ENCODE assay signal across 9 cellular contexts in genomic region chr14:77123381-77124344, GRCh38. TPM values are rescaled to one million over a fixed set of nuclear protein-coding genes. Genes with fewer than 3 reads are reported as not detected.
DNase-seq lines count a peak whose midpoint lies in the region; ATAC-seq, FAIRE-seq and TF ChIP-seq lines count a peak whose summit lies in the region.
"Had no signal": no experiment of that assay in that cellular context is flagged by ENCODE, and none has a peak within 500 bp of the region (broad histone marks: within the 10 kb centered on the region; RNA-seq: fewer than 3 reads in every experiment).

No MANE protein-coding gene starts in this region.

- H2BK12ac ChIP-seq in neuronal stem cell (ENCODE audit: low read length) = no peak overlapping the region

- no peak overlapping the region for H4K91ac ChIP-seq in neuronal stem cell (ENCODE audit: low read depth, low read length, poor library complexity)

- in situ Hi-C loops in brain microvascular endothelial cell (cut with HindIII; ENCODE audit: low pct_ligation_motif_present, low sequenced_read_pairs) = no loop called here

- H4K8ac ChIP-seq in neuronal stem cell (ENCODE audit: low read depth, low read length) = no peak overlapping the region

- H3K36me3 ChIP-seq in effector memory CD4-positive, alpha-beta T cell (ENCODE audit: control insufficient read depth, insufficient read depth, low read length) = no peaks in the 10 kb centered on the region
- H3K36me3 ChIP-seq in neuronal stem cell (replicated peaks in 1 of 2; ENCODE audit: control insufficient read depth in 2 of 2, insufficient read depth in 2 of 2, low read length in 2 of 2) (no peaks in the 10 kb centered on the region), esophagus muscularis mucosa (peaks cover 0 to 20% (median 7%) of the 10 kb centered on the region in 4 donors), brain microvascular endothelial cell (replicated peaks) (no peaks in the 10 kb centered on the region)

- WGBS in neuronal stem cell (ENCODE audit: extremely low coverage in 2 of 2, insufficient read length in 2 of 2, insufficient replicate concordance in 1 of 2), 2 donors = no CpG with 5 or more reads among the region's 9 CpGs
- WGBS in esophagus muscularis mucosa = 74% methylated on average over 8 of the region's 9 CpGs

- H2BK120ac ChIP-seq in neuronal stem cell (ENCODE audit: low read depth, low read length) = no peak overlapping the region

- FAIRE-seq in GM19239 (lab: Jason Lieb, UNC) = peak; percentile 53
- FAIRE-seq: endometrium had no signal

- no peak for TF ChIP-seq POLR2A in esophagus muscularis mucosa (IDR thresholded peaks at IDR 0.05; ENCODE audit: low read depth)

- intact Hi-C loops in esophagus muscularis mucosa (cut with DNase I) = no loop called here

- no peak overlapping the region for H2BK5ac ChIP-seq in neuronal stem cell (ENCODE audit: low read length)

- H3K4me3 ChIP-seq in effector memory CD4-positive, alpha-beta T cell (ENCODE audit: insufficient read depth, low read depth, low read length, poor library complexity, severe bottlenecking) = peak overlapping the region; percentile 68
- H3K4me3 ChIP-seq in neuronal stem cell (ENCODE audit: low read length in 2 of 2) (no peak overlapping the region), esophagus muscularis mucosa (peak overlapping the region in 1 of 4 donors; percentile 60), brain microvascular endothelial cell (ENCODE audit: low read depth, low read length) (no peak overlapping the region)

- H3K4me1 ChIP-seq in effector memory CD4-positive, alpha-beta T cell (ENCODE audit: control insufficient read depth, insufficient read depth, low read length, poor library complexity, severe bottlenecking) = peaks cover 27% of the 10 kb centered on the region
- H3K4me1 ChIP-seq in neuronal stem cell (ENCODE audit: control insufficient read depth in 2 of 2, insufficient read depth in 1 of 2, low read depth in 1 of 2, low read length in 2 of 2) (peaks cover 4 to 23% of the 10 kb centered on the region in 2 donors), esophagus muscularis mucosa (peaks cover 33 to 56% (median 36%) of the 10 kb centered on the region in 4 donors)

- no peak for DNase-seq in GM19239 (ENCODE audit: insufficient read length, low spot score)
- DNase-seq in NCI-H2227 treated with DMSO at 0.1 percent for 48 hours (lab: John Stamatoyannopoulos, UW) = peak; percentile 45
- DNase-seq in effector memory CD4-positive, alpha-beta T cell = no peak
- no peak for DNase-seq in neuronal stem cell (ENCODE audit: low spot score)
- no peak for DNase-seq in esophagus muscularis mucosa (ENCODE audit: extremely low spot score)
- DNase-seq in HCEC 1CT = no peak
- no peak for DNase-seq in brain microvascular endothelial cell

- no peak overlapping the region for H3K18ac ChIP-seq in neuronal stem cell (ENCODE audit: low read length)

- H2AFZ ChIP-seq in neuronal stem cell (ENCODE audit: low read length) = no peak overlapping the region

- no peaks in the 10 kb centered on the region for H3K27me3 ChIP-seq in effector memory CD4-positive, alpha-beta T cell (replicated peaks; ENCODE audit: control insufficient read depth, insufficient read depth, low read length, poor library complexity, severe bottlenecking)
- peaks cover 0 to 15% (median 7%) of the 10 kb centered on the region in 3 experiments for H3K27me3 ChIP-seq in neuronal stem cell (ENCODE audit: control insufficient read depth in 3 of 3, insufficient read depth in 3 of 3, low read depth in 1 of 3, low read length in 3 of 3)
- H3K27me3 ChIP-seq in esophagus muscularis mucosa = peaks cover 0 to 24% (median 3%) of the 10 kb centered on the region in 4 donors
- H3K27me3 ChIP-seq in brain microvascular endothelial cell (replicated peaks) = peaks cover 25% of the 10 kb centered on the region

- TF ChIP-seq CTCF in esophagus muscularis mucosa (IDR thresholded peaks at IDR 0.05) = no peak
- TF ChIP-seq CTCF in brain microvascular endothelial cell (IDR thresholded peaks at IDR 0.05; ENCODE audit: low read depth, low read length, missing control alignments) = no peak

- H3K23ac ChIP-seq in neuronal stem cell (ENCODE audit: low read depth, low read length, poor library complexity) = no peak overlapping the region

- no peaks in the 10 kb centered on the region for H3K9me3 ChIP-seq in effector memory CD4-positive, alpha-beta T cell (ENCODE audit: control insufficient read depth, low read length)
- no peaks in the 10 kb centered on the region for H3K9me3 ChIP-seq in neuronal stem cell (replicated peaks in 1 of 2; ENCODE audit: control insufficient read depth in 2 of 2, insufficient read depth in 1 of 2, low read depth in 1 of 2, low read length in 2 of 2)
- no peaks in the 10 kb centered on the region for H3K9me3 ChIP-seq in esophagus muscularis mucosa

- H3K9ac ChIP-seq in neuronal stem cell (ENCODE audit: low read depth, low read length, poor library complexity) = no peak overlapping the region

- peak overlapping the region; percentile 90 for H3K4me2 ChIP-seq in neuronal stem cell (ENCODE audit: insufficient read depth, low read length, poor library complexity, severe bottlenecking)

- H2AK5ac ChIP-seq in neuronal stem cell (ENCODE audit: low read depth, low read length) = no peak overlapping the region

- TF ChIP-seq EP300 in esophagus muscularis mucosa (IDR thresholded peaks at IDR 0.05) = no peak

- H3K27ac ChIP-seq in effector memory CD4-positive, alpha-beta T cell (ENCODE audit: insufficient read depth, low read length, poor library complexity, severe bottlenecking) = peak overlapping the region; percentile 48
- H3K27ac ChIP-seq in neuronal stem cell (replicated peaks; ENCODE audit: low read length) (no peak overlapping the region), esophagus muscularis mucosa (replicated peaks in 1 of 4) (no peak overlapping the region), brain microvascular endothelial cell (no peak overlapping the region)

- no peak overlapping the region for H3K14ac ChIP-seq in neuronal stem cell (ENCODE audit: low read length)

- no peaks in the 10 kb centered on the region for H3K79me1 ChIP-seq in neuronal stem cell (ENCODE audit: low read depth, low read length)

- no peak for ATAC-seq in HG02759 (IDR thresholded peaks at IDR 0.05; ENCODE audit: unreplicated experiment)

- H2BK15ac ChIP-seq in neuronal stem cell (ENCODE audit: low read length) = no peak overlapping the region

- H3K4ac ChIP-seq in neuronal stem cell (ENCODE audit: low read length) = no peak overlapping the region

RNA-seq across cellular contexts. Expression of gene ZDHHC22, which starts 17.9 kb away (rescaled TPM):
- polyA plus RNA-seq in neuronal stem cell (2013, experiment 1 of 2) = 0.53 TPM
- polyA plus RNA-seq in neuronal stem cell (2013, experiment 2 of 2) = 0.54 TPM
- under 1 TPM in 1 of 4 donors, not detected in 3; 0.13 TPM for total RNA-seq in esophagus muscularis mucosa

RNA-seq across cellular contexts. Expression of gene CIPC, which starts 25.6 kb away (rescaled TPM):
- 14.2 TPM for polyA plus RNA-seq in neuronal stem cell (2013, experiment 1 of 2)
- 14.6 TPM for polyA plus RNA-seq in neuronal stem cell (2013, experiment 2 of 2)
- total RNA-seq in esophagus muscularis mucosa = 10 to 100 TPM; 37.1 to 63.0 (median 46.5) TPM

RNA-seq across cellular contexts. Expression of gene TMEM63C, which starts 57.9 kb away (rescaled TPM):
- 1.9 TPM for polyA plus RNA-seq in neuronal stem cell (2013, experiment 1 of 2)
- 1.9 TPM for polyA plus RNA-seq in neuronal stem cell (2013, experiment 2 of 2)
- 1 to 10 TPM in 2 of 4 donors, under 1 TPM in 2; 0.83 to 5.0 (median 1.1) TPM for total RNA-seq in esophagus muscularis mucosa
